11 cellular contexts compared by ENCODE assay signal in the genomic region with DNA sequence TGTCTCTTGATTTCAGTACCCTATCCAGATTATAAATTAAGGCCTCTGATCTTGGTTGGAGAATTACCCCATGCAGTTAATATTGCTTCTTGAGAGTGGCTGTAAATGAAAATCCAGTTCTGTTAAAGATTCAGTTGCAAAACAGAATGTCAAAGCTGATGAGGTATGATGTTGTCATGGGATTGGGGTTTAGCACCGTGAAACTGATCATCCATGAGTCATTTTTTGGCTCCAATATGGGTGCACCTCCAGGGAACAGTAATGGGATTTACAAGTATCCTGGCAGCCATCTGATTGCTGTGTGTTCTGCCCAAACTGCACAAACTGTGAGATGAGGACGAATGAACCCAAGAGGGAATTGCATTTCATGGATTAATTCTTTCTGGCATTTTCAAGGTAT.
DNase-seq lines count a peak whose midpoint lies in the region; ATAC-seq and TF ChIP-seq lines count a peak whose summit lies in the region.
"Had no signal": no experiment of that assay in that cellular context is flagged by ENCODE, and none has a peak within 500 bp of the region (broad histone marks: within the 10 kb centered on the region; RNA-seq: fewer than 3 reads in every experiment).

No MANE protein-coding gene starts in this region.

- H3K27ac ChIP-seq in PC-9 (peak overlapping the region; percentile 37), esophagus muscularis mucosa (replicated peaks in 1 of 4) (peak overlapping the region; percentile 10 to 69 (median 40)), osteoblast (ENCODE audit: low read depth, low read length) (peak overlapping the region; percentile 72)
- H3K27ac ChIP-seq: BLaER1 treated with 17β-estradiol and CSF1 and Interleukin-3, amounts not matched to agents 10 nM and 100 nM had no signal

- DNase-seq in AG10803 (ENCODE audit: low read depth): peak; percentile 93
- DNase-seq in PC-9: peak in 1 of 2 experiments; percentile 75
- no peak for DNase-seq in esophagus muscularis mucosa (ENCODE audit: extremely low spot score)
- peak; percentile 87 for DNase-seq in osteoblast (ENCODE audit: insufficient read length, low spot score, missing footprints)
- DNase-seq in left colon: no peak
- no peak for DNase-seq in stimulated activated CD4-positive, alpha-beta T cell treated with anti-CD3 and anti-CD28 coated beads, Interleukin-12 subunit alpha, Interleukin-12 subunit beta, amount 100 ng/mL, for 4 hours
- no peak for DNase-seq in dermis blood vessel endothelial cell
- DNase-seq: NCI-H82 had no signal

- peaks cover 13% of the 10 kb centered on the region for H3F3A ChIP-seq in PC-9 (ENCODE audit: insufficient read depth, low read depth)

- TF ChIP-seq CTCF in AG10803 (conservative IDR thresholded peaks at IDR 0.05; ENCODE audit: low read length) (no peak), PC-9 (conservative IDR thresholded peaks at IDR 0.05) (no peak), esophagus muscularis mucosa (IDR thresholded peaks at IDR 0.05) (no peak), osteoblast (IDR thresholded peaks at IDR 0.05; ENCODE audit: extremely low read depth, low read depth, low read length) (no peak)

- H3K36me3 ChIP-seq in PC-9 (ENCODE audit: low read depth): no peaks in the 10 kb centered on the region
- H3K36me3 ChIP-seq in esophagus muscularis mucosa: no peaks in the 10 kb centered on the region
- H3K36me3 ChIP-seq in osteoblast (ENCODE audit: insufficient read depth, low read length): no peaks in the 10 kb centered on the region
- H3K36me3 ChIP-seq: BLaER1 treated with 17β-estradiol and CSF1 and Interleukin-3, amounts not matched to agents 10 nM and 100 nM had no signal

- no peak overlapping the region for H3K4me3 ChIP-seq in AG10803 (ENCODE audit: low read length)
- no peak overlapping the region for H3K4me3 ChIP-seq in PC-9
- H3K4me3 ChIP-seq in esophagus muscularis mucosa: no peak overlapping the region
- H3K4me3 ChIP-seq in osteoblast (ENCODE audit: insufficient read depth, low read length): no peak overlapping the region
- H3K4me3 ChIP-seq: BLaER1 treated with 17β-estradiol and CSF1 and Interleukin-3, amounts not matched to agents 10 nM and 100 nM; skin epidermis had no signal

- H4K20me1 ChIP-seq in PC-9 (ENCODE audit: insufficient read depth) (no peaks in the 10 kb centered on the region), osteoblast (ENCODE audit: insufficient read depth, low read length) (no peaks in the 10 kb centered on the region)
- H4K20me1 ChIP-seq: BLaER1 treated with 17β-estradiol and CSF1 and Interleukin-3, amounts not matched to agents 10 nM and 100 nM had no signal

- no peak for TF ChIP-seq EP300 in esophagus muscularis mucosa (IDR thresholded peaks at IDR 0.05)

- CTCF ChIA-PET in PC-9 (lab: Charles Lee): no interaction called here

- 22% methylated on average over 2 of the region's 2 CpGs for WGBS in esophagus muscularis mucosa

- intact Hi-C loops in PC-9 (cut with micrococcal nuclease; ENCODE audit: unreplicated experiment) (loop anchor here (1.0 to 5.0 kb wide), 2 partner anchors 9 to 60 kb away; no protein-coding TSS in a partner anchor), esophagus muscularis mucosa (cut with DNase I) (no loop called here), left colon (cut with DNase I, micrococcal nuclease) (no loop called here)

- H2AFZ ChIP-seq in PC-9: no peak overlapping the region
- no peak overlapping the region for H2AFZ ChIP-seq in osteoblast (ENCODE audit: low read length)

- no peak for TF ChIP-seq POLR2A in esophagus muscularis mucosa (IDR thresholded peaks at IDR 0.05; ENCODE audit: low read depth)

- H3K9me2 ChIP-seq in PC-9 (ENCODE audit: insufficient read depth): no peaks in the 10 kb centered on the region

- POLR2A ChIA-PET in PC-9 (lab: Charles Lee; ENCODE audit: unreplicated experiment): no interaction called here

- H3K79me2 ChIP-seq in PC-9 (ENCODE audit: low read depth): no peaks in the 10 kb centered on the region
- no peaks in the 10 kb centered on the region for H3K79me2 ChIP-seq in osteoblast (ENCODE audit: insufficient read depth, low read length)

- H3K9me3 ChIP-seq in PC-9 (ENCODE audit: insufficient read depth, low read depth) (no peaks in the 10 kb centered on the region), esophagus muscularis mucosa (no peaks in the 10 kb centered on the region), osteoblast (ENCODE audit: low read depth, low read length) (no peaks in the 10 kb centered on the region)

- ATAC-seq in left colon (no peak), HG02981 (IDR thresholded peaks at IDR 0.05; ENCODE audit: unreplicated experiment) (no peak)

- H3K4me2 ChIP-seq in PC-9 (peak overlapping the region; percentile 37), osteoblast (ENCODE audit: insufficient read depth, low read length) (peak overlapping the region; percentile 54)
- H3K4me2 ChIP-seq: BLaER1 treated with 17β-estradiol and CSF1 and Interleukin-3, amounts not matched to agents 10 nM and 100 nM had no signal

- H3K4me1 ChIP-seq in PC-9 (replicated peaks; ENCODE audit: insufficient read depth) (peaks cover 26% of the 10 kb centered on the region), esophagus muscularis mucosa (peaks cover 7 to 35% (median 27%) of the 10 kb centered on the region in 4 donors), osteoblast (ENCODE audit: insufficient read depth, low read length) (peaks cover 42% of the 10 kb centered on the region)
- H3K4me1 ChIP-seq: BLaER1 treated with 17β-estradiol and CSF1 and Interleukin-3, amounts not matched to agents 10 nM and 100 nM had no signal

- H3K27me3 ChIP-seq in PC-9 (ENCODE audit: insufficient read depth, low read depth) (no peaks in the 10 kb centered on the region), esophagus muscularis mucosa (no peaks in the 10 kb centered on the region), osteoblast (ENCODE audit: insufficient read depth, low read length) (no peaks in the 10 kb centered on the region)
- H3K27me3 ChIP-seq: BLaER1 treated with 17β-estradiol and CSF1 and Interleukin-3, amounts not matched to agents 10 nM and 100 nM had no signal

- BruUV-seq in PC-9 (replicated peaks; lab: Mats Ljungman, UMichigan): no TSS peak

Comparison
In these comparisons a context has a peak if more than half of its experiments do, and no peak if none do; other contexts are left out.
1. DNase-seq: peak in AG10803 (single experiment) and osteoblast (single experiment); none in esophagus muscularis mucosa (single experiment), left colon (0 of 2), stimulated activated CD4-positive, alpha-beta T cell treated with anti-CD3 and anti-CD28 coated beads, Interleukin-12 subunit alpha, Interleukin-12 subunit beta, amount 100 ng/mL, for 4 hours (single experiment) and dermis blood vessel endothelial cell (single experiment).
2. Peak in every context shown above with its lines, with median percentiles within 50 percentile points of each other: H3K27ac ChIP-seq.